In genomic region chr1:161073474-161074121, GRCh38 we compare ENCODE assay signal across 1 cellular context.
TF ChIP-seq lines count a peak whose summit lies in the region.

No MANE protein-coding gene starts in this region.

TF ChIP-seq in IMR-90, 13 proteins besides CTCF, POLR2A, EP300 and RAD21:
- no peak for TF ChIP-seq MAZ (IDR thresholded peaks at IDR 0.05; ENCODE audit: borderline replicate concordance, low read depth, low read length)
- TF ChIP-seq CEBPB (IDR thresholded peaks at IDR 0.05; ENCODE audit: low read depth, low read length): no peak
- TF ChIP-seq RCOR1 (IDR thresholded peaks at IDR 0.05; ENCODE audit: insufficient replicate concordance, low read length): no peak
- no peak for TF ChIP-seq MAFK (IDR thresholded peaks at IDR 0.05; ENCODE audit: low read depth, low read length)
- TF ChIP-seq ELK1 (IDR thresholded peaks at IDR 0.05; ENCODE audit: borderline replicate concordance, low read depth, low read length): no peak
- no peak for TF ChIP-seq MXI1 (IDR thresholded peaks at IDR 0.05; ENCODE audit: borderline replicate concordance, low read depth, low read length)
